Comparison of ENCODE assay signal across 9 cellular contexts in genomic region chr19:7831452-7831851, GRCh38. TPM values are rescaled to one million over a fixed set of nuclear protein-coding genes. Genes with fewer than 3 reads are reported as not detected.
A peak's percentile ranks its signal among the peaks of the same experiment; 100 is the strongest.
DNase-seq lines count a peak whose midpoint lies in the region; ATAC-seq, FAIRE-seq and TF ChIP-seq lines count a peak whose summit lies in the region.
"Had no signal": no experiment of that assay in that cellular context is flagged by ENCODE, and none has a peak within 500 bp of the region (broad histone marks: within the 10 kb centered on the region; RNA-seq: fewer than 3 reads in every experiment).

No MANE protein-coding gene starts in this region.

- H4K5ac ChIP-seq in mesendoderm (ENCODE audit: low read length): no peak overlapping the region

- H2BK15ac ChIP-seq in mesendoderm (replicated peaks; ENCODE audit: low read depth): no peak overlapping the region

- peak overlapping the region; percentile 71 for H3K4me2 ChIP-seq in BLaER1
- no peak overlapping the region for H3K4me2 ChIP-seq in GM12878 (ENCODE audit: control insufficient read depth, insufficient read depth)
- no peak overlapping the region for H3K4me2 ChIP-seq in mesendoderm (ENCODE audit: low read length)

- no peak overlapping the region for H3K56ac ChIP-seq in mesendoderm (ENCODE audit: low read length)

- H4K8ac ChIP-seq in mesendoderm (ENCODE audit: low read depth, low read length): no peak overlapping the region

- H2AFZ ChIP-seq in GM12878 (ENCODE audit: control insufficient read depth, low read depth, low read length): no peak overlapping the region

- H2BK120ac ChIP-seq in mesendoderm (ENCODE audit: low read depth, low read length): no peak overlapping the region

- peaks cover 25% of the 10 kb centered on the region; the same call in 1 of the 2 replicates for H4K20me1 ChIP-seq in BLaER1
- H4K20me1 ChIP-seq in GM12878 (ENCODE audit: control insufficient read depth, insufficient read depth): no peaks in the 10 kb centered on the region

- H3K4me3 ChIP-seq in BLaER1: no peak overlapping the region
- no peak overlapping the region for H3K4me3 ChIP-seq in GM12878
- H3K4me3 ChIP-seq in mesendoderm (ENCODE audit: low read length): no peak overlapping the region

- H3K36me3 ChIP-seq in BLaER1: no peaks in the 10 kb centered on the region
- no peaks in the 10 kb centered on the region for H3K36me3 ChIP-seq in GM12878 (ENCODE audit: control insufficient read depth in 2 of 2, insufficient read depth in 2 of 2, low read length in 1 of 2)
- no peaks in the 10 kb centered on the region for H3K36me3 ChIP-seq in mesendoderm (ENCODE audit: control insufficient read depth, insufficient read depth, low read length)

- CTCF ChIA-PET in GM12878 (lab: Yijun Ruan, JAX): interaction anchor here (0.8 to 1.7 kb wide), 6 partner anchors 9 to 464 kb away, joined by 3 to 7 read pairs (median 5); partner anchors contain the start of gene TRAPPC5

- BruUV-seq in GM12878 (replicated peaks; lab: Mats Ljungman, UMichigan): TSS peak; percentile 67

- SMC1A ChIA-PET in GM12878 (lab: Charles Lee; ENCODE audit: uncharacterized antibody, unreplicated experiment): interaction anchor here (0.6 to 1.3 kb wide), 3 partner anchors 10 to 137 kb away, joined by 3 to 6 read pairs (median 6); no protein-coding TSS in a partner anchor

- H3K9ac ChIP-seq in BLaER1 (no peak overlapping the region), GM12878 (ENCODE audit: control insufficient read depth, insufficient read depth, low read length) (no peak overlapping the region), mesendoderm (ENCODE audit: low read length) (no peak overlapping the region)

- no peak for ATAC-seq in GM12878
- no peak for ATAC-seq in HG03045 (IDR thresholded peaks at IDR 0.05; ENCODE audit: unreplicated experiment)

- no peaks in the 10 kb centered on the region for H3K79me2 ChIP-seq in GM12878 (ENCODE audit: control insufficient read depth, insufficient read depth, low read length)
- H3K79me2 ChIP-seq in mesendoderm (ENCODE audit: control insufficient read depth, insufficient read depth, low read length): no peaks in the 10 kb centered on the region

- RAD21 ChIA-PET in GM12878 (lab: Charles Lee; ENCODE audit: unreplicated experiment): interaction anchor here (0.8 to 1.4 kb wide), 3 partner anchors 12 to 263 kb away, joined by 4 to 6 read pairs (median 4); no protein-coding TSS in a partner anchor

- POLR2A ChIA-PET in GM12878 (lab: Charles Lee): interaction anchor here (0.6 to 0.7 kb wide), 2 partner anchors 27 to 202 kb away, joined by 3 to 4 read pairs; partner anchors contain the start of gene PET100

- DNase-seq in HPDE6-E6E7 (ENCODE audit: extremely low spot score) (peak; percentile 38), GM12878 (ENCODE audit: low read depth, low spot score) (no peak), mesendoderm (peak; percentile 88), cortex of kidney (lab: John Stamatoyannopoulos, UW) (no peak), occipital lobe (lab: John Stamatoyannopoulos, UW) (no peak), DMS53 treated with DMSO at 0.1 percent for 48 hours (lab: John Stamatoyannopoulos, UW; ENCODE audit: unreplicated experiment) (no peak)

- H3K9me3 ChIP-seq in BLaER1 (no peaks in the 10 kb centered on the region), GM12878 (replicated peaks; ENCODE audit: control insufficient read depth, insufficient read depth, low read length) (no peaks in the 10 kb centered on the region; the same call in 2 of the 3 replicates)

- H3K27me3 ChIP-seq in BLaER1 (peaks cover 4% of the 10 kb centered on the region; the same call in 1 of the 2 replicates), GM12878 (replicated peaks in 1 of 2; ENCODE audit: control insufficient read depth in 2 of 2, insufficient read depth in 2 of 2, low read length in 1 of 2) (no peaks in the 10 kb centered on the region), mesendoderm (ENCODE audit: insufficient read depth, low read length, poor library complexity) (peaks cover 2% of the 10 kb centered on the region)

- TF ChIP-seq POLR2A in GM12878 (IDR thresholded peaks at IDR 0.05; ENCODE audit: low read depth, low read length): no peak

- no peak for TF ChIP-seq EP300 in GM12878 (IDR thresholded peaks at IDR 0.05; ENCODE audit: borderline replicate concordance in 1 of 2, control insufficient read depth in 1 of 2, low read depth in 2 of 2, low read length in 2 of 2)

- peaks cover 52% of the 10 kb centered on the region for H3K4me1 ChIP-seq in BLaER1
- peaks cover 6% of the 10 kb centered on the region for H3K4me1 ChIP-seq in GM12878 (ENCODE audit: control insufficient read depth, insufficient read depth, low read length)
- H3K4me1 ChIP-seq in mesendoderm (ENCODE audit: control insufficient read depth, low read depth, low read length): no peaks in the 10 kb centered on the region

- peak; percentile 8 to 32 (median 27); a peak in 3 of 6 replicates for TF ChIP-seq CTCF in GM12878 (IDR thresholded peaks at IDR 0.05 in 2 of 3, conservative IDR thresholded peaks at IDR 0.05 in 1 of 3; ENCODE audit: control insufficient read depth in 2 of 3, extremely low read depth in 1 of 3, insufficient read depth in 1 of 3, low read depth in 3 of 3, low read length in 3 of 3)

- H3K79me1 ChIP-seq in mesendoderm (ENCODE audit: low read length): no peaks in the 10 kb centered on the region

- intact Hi-C loops in GM12878 (cut with micrococcal nuclease; ENCODE audit: unreplicated experiment): no loop called here

- no peak overlapping the region for H3K23ac ChIP-seq in mesendoderm (ENCODE audit: low read length)

- no peak overlapping the region for H2AK5ac ChIP-seq in mesendoderm (ENCODE audit: low read length)

- no peak overlapping the region for H3K18ac ChIP-seq in mesendoderm (ENCODE audit: low read length)

- H2BK5ac ChIP-seq in mesendoderm (ENCODE audit: low read length): no peak overlapping the region

- no peak overlapping the region for H3K27ac ChIP-seq in BLaER1
- H3K27ac ChIP-seq in GM12878 (ENCODE audit: control insufficient read depth, insufficient read depth): no peak overlapping the region
- H3K27ac ChIP-seq in mesendoderm (ENCODE audit: low read depth, low read length): no peak overlapping the region
- H3K27ac ChIP-seq: HL-60 had no signal

- no peak overlapping the region for H3K4ac ChIP-seq in mesendoderm (ENCODE audit: low read depth, low read length)

- peak; percentile 31 for TF ChIP-seq RAD21 in GM12878 (IDR thresholded peaks at IDR 0.05; ENCODE audit: insufficient read depth, low read depth, low read length)

- 66% methylated on average over 9 of the region's 10 CpGs for WGBS in GM12878 (ENCODE audit: insufficient coverage, insufficient replicate concordance, low lambda C conversion rate, missing lambda C conversion rate)
- no CpG with 5 or more reads among the region's 10 CpGs for WGBS in mesendoderm (ENCODE audit: extremely low coverage, insufficient coverage, low lambda C conversion rate)

- in situ Hi-C loops in GM12878 (cut with MboI): no loop called here

- FAIRE-seq in GM12878 (lab: Jason Lieb, UNC): no peak

RNA-seq across cellular contexts. Expression of gene EVI5L, which starts 1.4 kb away (rescaled TPM):
- total RNA-seq in GM12878 (2013; cell fraction: nucleolus; rRNA removed): 11.0 and 11.1 TPM in 2 replicates
- total RNA-seq in GM12878 (2014; rRNA removed): 8.2 and 8.8 TPM in 2 replicates
- total RNA-seq in GM12878 (2014; rRNA removed; fragmentation: Illumina TruSeq; extraction: Trizol): 5.7 and 6.4 TPM in 2 replicates
- 11.6 and 13.8 TPM in 2 replicates for total RNA-seq in GM12878 (2021)
- 2.1 TPM for polyA plus RNA-seq in GM12878 (2011; ENCODE audit: low read depth)
- 1.9 and 4.3 TPM in 2 replicates for polyA plus RNA-seq in GM12878 (2011; rRNA removed)
- 7.1 and 7.3 TPM in 2 replicates for polyA plus RNA-seq in GM12878 (2011; cell fraction: cytosol; rRNA removed)
- polyA plus RNA-seq in GM12878 (2011; cell fraction: nucleus; rRNA removed): 7.9 and 9.6 TPM in 2 replicates
- 5.7 and 6.0 TPM in 2 replicates for polyA plus RNA-seq in GM12878 (2012)
- 3.4 and 5.5 TPM in 2 replicates for polyA plus RNA-seq in GM12878 (2014; fragmentation: Illumina TruSeq; extraction: Trizol)
- polyA plus RNA-seq in GM12878 (2014; fragmentation: Nextera tagmentation; extraction: Ambion mirVana): under 1 TPM; 0.23 to 0.33 TPM
- 10.4 and 10.8 TPM in 2 replicates for polyA plus RNA-seq in GM12878 (2014; rRNA removed)
- 1 to 10 TPM; 2.0 to 4.6 TPM for polyA plus RNA-seq in GM12878 (2016; fragmentation: Nextera tagmentation; extraction: Ambion mirVana)
- 4.2 and 12.3 TPM in 2 replicates for polyA minus RNA-seq in GM12878 (2011; rRNA and poly(A)+ RNA removed)
- 1.3 and 2.2 TPM in 2 replicates for polyA minus RNA-seq in GM12878 (2011; cell fraction: cytosol; rRNA and poly(A)+ RNA removed)
- polyA minus RNA-seq in GM12878 (2011; cell fraction: nucleus; rRNA and poly(A)+ RNA removed): 4.1 and 6.5 TPM in 2 replicates
- polyA plus RNA-seq in mesendoderm (2013, experiment 1 of 2): 1.5 TPM
- 1.5 TPM for polyA plus RNA-seq in mesendoderm (2013, experiment 2 of 2)
- 44.5 TPM for total RNA-seq in occipital lobe

RNA-seq across cellular contexts. Expression of gene PRR36, which starts 42.7 kb away (rescaled TPM):
- not detected in 2 replicates for total RNA-seq in GM12878 (2013; cell fraction: nucleolus; rRNA removed)
- total RNA-seq in GM12878 (2014; rRNA removed) (not detected in 2 replicates), GM12878 (2014; rRNA removed; fragmentation: Illumina TruSeq; extraction: Trizol) (not detected in 2 replicates), GM12878 (2021) (0.11 TPM in 1 of 2 replicates, not detected in the other), occipital lobe (4.1 TPM)
- polyA plus RNA-seq in GM12878 (2011; ENCODE audit: low read depth): not detected
- polyA plus RNA-seq in GM12878 (2011; rRNA removed) (not detected in 2 replicates), GM12878 (2014; fragmentation: Illumina TruSeq; extraction: Trizol) (not detected in 2 replicates), GM12878 (2014; fragmentation: Nextera tagmentation; extraction: Ambion mirVana) (not detected), GM12878 (2014; rRNA removed) (0.04 TPM in 1 of 2 replicates, not detected in the other), GM12878 (2016; fragmentation: Nextera tagmentation; extraction: Ambion mirVana) (not detected)
- polyA plus RNA-seq in GM12878 (2011; cell fraction: cytosol; rRNA removed): not detected in 2 replicates
- 0.03 TPM in 1 of 2 replicates, not detected in the other for polyA plus RNA-seq in GM12878 (2011; cell fraction: nucleus; rRNA removed)
- polyA plus RNA-seq in GM12878 (2012): 0.08 and 0.14 TPM in 2 replicates
- polyA minus RNA-seq in GM12878 (2011; rRNA and poly(A)+ RNA removed): not detected in 2 replicates
- polyA minus RNA-seq in GM12878 (2011; cell fraction: cytosol; rRNA and poly(A)+ RNA removed): not detected in 2 replicates
- not detected in 2 replicates for polyA minus RNA-seq in GM12878 (2011; cell fraction: nucleus; rRNA and poly(A)+ RNA removed)
- 4.7 TPM for polyA plus RNA-seq in mesendoderm (2013, experiment 1 of 2)
- polyA plus RNA-seq in mesendoderm (2013, experiment 2 of 2): 4.6 TPM

RNA-seq across cellular contexts. Expression of gene LRRC8E, which starts 56.9 kb away (rescaled TPM):
- total RNA-seq in GM12878 (2013; cell fraction: nucleolus; rRNA removed): not detected in 2 replicates
- total RNA-seq in GM12878 (2014; rRNA removed): not detected in 2 replicates
- not detected in 2 replicates for total RNA-seq in GM12878 (2014; rRNA removed; fragmentation: Illumina TruSeq; extraction: Trizol)
- 0.16 TPM in 1 of 2 replicates, not detected in the other for total RNA-seq in GM12878 (2021)
- 0.05 TPM for polyA plus RNA-seq in GM12878 (2011; ENCODE audit: low read depth)
- 0.04 TPM in 1 of 2 replicates, not detected in the other for polyA plus RNA-seq in GM12878 (2011; rRNA removed)
- not detected in 2 replicates for polyA plus RNA-seq in GM12878 (2011; cell fraction: cytosol; rRNA removed)
- not detected in 2 replicates for polyA plus RNA-seq in GM12878 (2011; cell fraction: nucleus; rRNA removed)
- 0.20 TPM in 1 of 2 replicates, not detected in the other for polyA plus RNA-seq in GM12878 (2012)
- not detected in 2 replicates for polyA plus RNA-seq in GM12878 (2014; fragmentation: Illumina TruSeq; extraction: Trizol)
- polyA plus RNA-seq in GM12878 (2014; fragmentation: Nextera tagmentation; extraction: Ambion mirVana): not detected
- 0.11 and 0.32 TPM in 2 replicates for polyA plus RNA-seq in GM12878 (2014; rRNA removed)
- polyA plus RNA-seq in GM12878 (2016; fragmentation: Nextera tagmentation; extraction: Ambion mirVana): under 1 TPM in 1 of 2 experiments, not detected in 1; 0.25 TPM
- polyA minus RNA-seq in GM12878 (2011; rRNA and poly(A)+ RNA removed): not detected in 2 replicates
- polyA minus RNA-seq in GM12878 (2011; cell fraction: cytosol; rRNA and poly(A)+ RNA removed): not detected in 2 replicates
- 0.10 and 1.1 TPM in 2 replicates for polyA minus RNA-seq in GM12878 (2011; cell fraction: nucleus; rRNA and poly(A)+ RNA removed)
- polyA plus RNA-seq in mesendoderm (2013, experiment 1 of 2): 0.88 TPM
- 1.0 TPM for polyA plus RNA-seq in mesendoderm (2013, experiment 2 of 2)
- total RNA-seq in occipital lobe: not detected

Comparison
In these comparisons a context has a peak if more than half of its experiments do, and no peak if none do; other contexts are left out.
1. DNase-seq: peak in HPDE6-E6E7 (single experiment) and mesendoderm (single experiment); none in GM12878 (single experiment), cortex of kidney (single experiment), occipital lobe (single experiment) and DMS53 treated with DMSO at 0.1 percent for 48 hours (single experiment).